In the genomic region with DNA sequence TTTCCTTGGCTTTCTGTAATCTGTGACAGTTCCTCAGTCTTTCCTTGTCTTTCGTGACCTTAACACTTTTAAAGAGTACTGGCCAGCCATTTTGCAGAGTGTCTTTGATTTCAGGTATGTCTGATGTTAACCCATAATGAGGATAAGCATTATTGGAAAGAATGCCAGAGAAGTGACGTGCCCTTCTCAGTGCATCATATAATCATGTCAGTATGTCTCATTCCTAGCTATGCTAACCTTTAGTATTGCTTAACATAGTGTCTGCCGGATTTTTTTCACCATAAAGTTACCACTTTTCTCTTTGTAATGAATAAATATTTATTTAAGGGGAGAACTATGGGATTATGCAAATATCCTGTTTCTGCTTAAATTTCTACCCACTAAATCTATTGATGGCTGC, we compare ENCODE assay signal across 18 cellular contexts. TPM values are rescaled to one million over a fixed set of nuclear protein-coding genes. Genes with fewer than 3 reads are reported as not detected.
"Had no signal": no experiment of that assay in that cellular context is flagged by ENCODE, and none has a peak within 500 bp of the region (broad histone marks: within the 10 kb centered on the region; RNA-seq: fewer than 3 reads in every experiment).

No MANE protein-coding gene starts in this region.

- H3K9me3 Mint-ChIP-seq: activated CD4-positive, alpha-beta T cell treated with anti-CD3 and anti-CD28 coated beads, Interleukin-2, amount 10 ng/mL, durations not matched to agents 24 days and 14 days; activated CD8-positive, alpha-beta T cell treated with anti-CD3 and anti-CD28 coated beads for 36 hours; activated naive CD8-positive, alpha-beta T cell treated with anti-CD3 and anti-CD28 coated beads, Interleukin-2, amount 10 ng/mL, durations not matched to agents 7 days and 5 days; activated T-cell treated with anti-CD3 and anti-CD28 coated beads, Interleukin-2, amount 50 U/mL, for 24 hours; activated T-helper 2 cell treated with anti-CD3 and anti-CD28 coated beads, Interferon-gamma antibody, Interleukin-2, Interleukin-4, amounts not matched to agents 10 μg/mL and 5 μg/mL and 100 μg/mL, durations not matched to agents 14 hours and 24 hours and 36 hours; brain; natural killer cell treated with Interleukin-12 subunit alpha and Interleukin-12 subunit beta and Interleukin-15 and Interleukin-18, amount 100 ng/mL, for 72 hours had no signal

- ATAC-seq: activated CD8-positive, alpha-beta T cell treated with anti-CD3 and anti-CD28 coated beads for 36 hours; esophagus mucosa; natural killer cell treated with Interleukin-12 subunit alpha and Interleukin-12 subunit beta and Interleukin-15 and Interleukin-18, amount 100 ng/mL, for 72 hours had no signal

- DNase-seq: activated CD4-positive, alpha-beta T cell treated with anti-CD3 and anti-CD28 coated beads, Interleukin-2, amount 10 ng/mL, durations not matched to agents 24 days and 14 days; activated CD8-positive, alpha-beta T cell treated with anti-CD3 and anti-CD28 coated beads for 36 hours; activated naive CD4-positive, alpha-beta T cell treated with Interleukin-2 at 50 U/mL for 16 hours; activated naive CD8-positive, alpha-beta T cell treated with anti-CD3 and anti-CD28 coated beads, Interleukin-2, amount 10 ng/mL, durations not matched to agents 7 days and 5 days; activated T-cell treated with anti-CD3 and anti-CD28 coated beads, Interleukin-2, amount 50 U/mL, for 24 hours; effector CD4-positive, alpha-beta T cell; mesendoderm; posterior cingulate gyrus; retina; stimulated activated CD4-positive, alpha-beta T cell treated with anti-CD3 and anti-CD28 coated beads, Interleukin-2, amount 100 ng/mL, for 24 hours; stimulated activated naive CD4-positive, alpha-beta T cell treated with Interleukin-2 at 50 U/mL for 16 hours; T-helper 1 cell; T1000 had no signal

- H3K27ac Mint-ChIP-seq: activated CD4-positive, alpha-beta T cell treated with anti-CD3 and anti-CD28 coated beads, Interleukin-2, amount 10 ng/mL, durations not matched to agents 24 days and 14 days; activated CD8-positive, alpha-beta T cell treated with anti-CD3 and anti-CD28 coated beads for 36 hours; activated naive CD8-positive, alpha-beta T cell treated with anti-CD3 and anti-CD28 coated beads, Interleukin-2, amount 10 ng/mL, durations not matched to agents 7 days and 5 days; activated T-cell treated with anti-CD3 and anti-CD28 coated beads, Interleukin-2, amount 50 U/mL, for 24 hours; activated T-helper 2 cell treated with anti-CD3 and anti-CD28 coated beads, Interferon-gamma antibody, Interleukin-2, Interleukin-4, amounts not matched to agents 10 μg/mL and 5 μg/mL and 100 μg/mL, durations not matched to agents 14 hours and 24 hours and 36 hours; natural killer cell treated with Interleukin-12 subunit alpha and Interleukin-12 subunit beta and Interleukin-15 and Interleukin-18, amount 100 ng/mL, for 72 hours had no signal

- H3K27me3 Mint-ChIP-seq: brain had no signal

- H3K36me3 Mint-ChIP-seq: activated naive CD8-positive, alpha-beta T cell treated with anti-CD3 and anti-CD28 coated beads, Interleukin-2, amount 10 ng/mL, durations not matched to agents 7 days and 5 days; brain; natural killer cell treated with Interleukin-12 subunit alpha and Interleukin-12 subunit beta and Interleukin-15 and Interleukin-18, amount 100 ng/mL, for 72 hours had no signal

- H3K4me3 ChIP-seq: tibial nerve had no signal

- H3K4me3 Mint-ChIP-seq: activated CD4-positive, alpha-beta T cell treated with anti-CD3 and anti-CD28 coated beads, Interleukin-2, amount 10 ng/mL, durations not matched to agents 24 days and 14 days; activated CD8-positive, alpha-beta T cell treated with anti-CD3 and anti-CD28 coated beads for 36 hours; activated naive CD8-positive, alpha-beta T cell treated with anti-CD3 and anti-CD28 coated beads, Interleukin-2, amount 10 ng/mL, durations not matched to agents 7 days and 5 days; activated T-cell treated with anti-CD3 and anti-CD28 coated beads, Interleukin-2, amount 50 U/mL, for 24 hours; brain; natural killer cell treated with Interleukin-12 subunit alpha and Interleukin-12 subunit beta and Interleukin-15 and Interleukin-18, amount 100 ng/mL, for 72 hours had no signal

- H3K4me1 Mint-ChIP-seq: activated CD4-positive, alpha-beta T cell treated with anti-CD3 and anti-CD28 coated beads, Interleukin-2, amount 10 ng/mL, durations not matched to agents 24 days and 14 days; activated naive CD8-positive, alpha-beta T cell treated with anti-CD3 and anti-CD28 coated beads, Interleukin-2, amount 10 ng/mL, durations not matched to agents 7 days and 5 days had no signal

RNA-seq across cellular contexts. Expression of gene RERG, which starts 28.5 kb away (rescaled TPM):
- total RNA-seq: activated CD4-positive, alpha-beta T cell treated with anti-CD3 and anti-CD28 coated beads, Interleukin-2, amount 10 ng/mL, durations not matched to agents 24 days and 14 days; activated CD8-positive, alpha-beta T cell treated with anti-CD3 and anti-CD28 coated beads for 36 hours; activated naive CD8-positive, alpha-beta T cell treated with anti-CD3 and anti-CD28 coated beads, Interleukin-2, amount 10 ng/mL, durations not matched to agents 7 days and 5 days; activated T-helper 2 cell treated with anti-CD3 and anti-CD28 coated beads, Interferon-gamma antibody, Interleukin-2, Interleukin-4, amounts not matched to agents 10 μg/mL and 5 μg/mL and 100 μg/mL, durations not matched to agents 14 hours and 24 hours and 36 hours; natural killer cell treated with Interleukin-12 subunit alpha and Interleukin-12 subunit beta and Interleukin-15 and Interleukin-18, amount 100 ng/mL, for 72 hours had no signal
